Comparison of ENCODE assay signal across 1 cellular context in the genomic region with DNA sequence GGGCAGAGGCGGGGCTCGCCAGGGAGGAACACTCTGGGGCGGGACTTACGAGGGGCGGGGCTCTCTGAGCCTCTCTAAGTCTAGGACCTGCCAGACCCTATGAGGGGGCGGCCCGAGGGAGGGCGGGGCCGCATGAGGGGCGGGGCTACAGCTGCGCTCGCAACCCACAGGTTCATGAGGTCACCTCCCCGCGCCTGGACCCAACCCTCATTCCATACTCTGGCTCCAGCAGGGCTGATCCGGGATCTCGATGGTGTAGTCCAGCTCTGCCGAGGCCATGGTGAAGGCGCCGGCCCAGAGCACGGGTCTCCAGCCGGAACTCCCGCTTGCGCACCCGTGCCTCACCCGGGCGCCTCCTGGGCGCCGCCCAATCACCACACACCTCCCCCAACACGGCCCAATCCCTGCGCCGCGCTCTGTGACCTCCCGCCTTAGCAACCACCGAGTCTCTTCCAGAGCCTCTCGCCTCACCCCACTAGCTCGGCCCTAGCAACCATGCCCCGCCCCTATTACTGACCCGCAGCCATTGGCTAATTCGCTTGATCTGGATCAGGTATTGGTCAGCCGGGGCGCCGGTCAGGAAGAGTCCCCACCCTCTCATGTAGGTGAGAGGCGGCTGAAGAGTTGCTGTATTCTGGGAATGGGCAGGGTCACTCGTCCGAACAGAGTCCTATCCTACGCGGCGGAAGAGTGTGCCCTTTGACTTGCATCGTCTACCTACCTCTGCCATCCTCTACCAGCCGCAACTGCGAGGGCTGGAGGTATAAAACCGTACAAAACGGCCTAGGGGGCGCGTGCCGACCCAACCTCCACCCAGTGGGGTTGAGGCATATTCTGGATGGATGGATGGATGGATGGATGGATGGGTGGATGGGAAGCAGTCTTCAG.
TF ChIP-seq lines count a peak whose summit lies in the region.

Gene ARMH1 (plus strand): TSS at position 602 of the 888 bp plus-strand sequence. CDS start 14,984 bp downstream, outside the sequence.
Gene TMEM53 (minus strand): TSS at position 369 of the 888 bp plus-strand sequence. CDS start 90 bp downstream, at position 279.

TF ChIP-seq in K562, 482 proteins besides CTCF, POLR2A, EP300 and RAD21 (continued from another document and continues in another):
- TF ChIP-seq, protein P1, sequence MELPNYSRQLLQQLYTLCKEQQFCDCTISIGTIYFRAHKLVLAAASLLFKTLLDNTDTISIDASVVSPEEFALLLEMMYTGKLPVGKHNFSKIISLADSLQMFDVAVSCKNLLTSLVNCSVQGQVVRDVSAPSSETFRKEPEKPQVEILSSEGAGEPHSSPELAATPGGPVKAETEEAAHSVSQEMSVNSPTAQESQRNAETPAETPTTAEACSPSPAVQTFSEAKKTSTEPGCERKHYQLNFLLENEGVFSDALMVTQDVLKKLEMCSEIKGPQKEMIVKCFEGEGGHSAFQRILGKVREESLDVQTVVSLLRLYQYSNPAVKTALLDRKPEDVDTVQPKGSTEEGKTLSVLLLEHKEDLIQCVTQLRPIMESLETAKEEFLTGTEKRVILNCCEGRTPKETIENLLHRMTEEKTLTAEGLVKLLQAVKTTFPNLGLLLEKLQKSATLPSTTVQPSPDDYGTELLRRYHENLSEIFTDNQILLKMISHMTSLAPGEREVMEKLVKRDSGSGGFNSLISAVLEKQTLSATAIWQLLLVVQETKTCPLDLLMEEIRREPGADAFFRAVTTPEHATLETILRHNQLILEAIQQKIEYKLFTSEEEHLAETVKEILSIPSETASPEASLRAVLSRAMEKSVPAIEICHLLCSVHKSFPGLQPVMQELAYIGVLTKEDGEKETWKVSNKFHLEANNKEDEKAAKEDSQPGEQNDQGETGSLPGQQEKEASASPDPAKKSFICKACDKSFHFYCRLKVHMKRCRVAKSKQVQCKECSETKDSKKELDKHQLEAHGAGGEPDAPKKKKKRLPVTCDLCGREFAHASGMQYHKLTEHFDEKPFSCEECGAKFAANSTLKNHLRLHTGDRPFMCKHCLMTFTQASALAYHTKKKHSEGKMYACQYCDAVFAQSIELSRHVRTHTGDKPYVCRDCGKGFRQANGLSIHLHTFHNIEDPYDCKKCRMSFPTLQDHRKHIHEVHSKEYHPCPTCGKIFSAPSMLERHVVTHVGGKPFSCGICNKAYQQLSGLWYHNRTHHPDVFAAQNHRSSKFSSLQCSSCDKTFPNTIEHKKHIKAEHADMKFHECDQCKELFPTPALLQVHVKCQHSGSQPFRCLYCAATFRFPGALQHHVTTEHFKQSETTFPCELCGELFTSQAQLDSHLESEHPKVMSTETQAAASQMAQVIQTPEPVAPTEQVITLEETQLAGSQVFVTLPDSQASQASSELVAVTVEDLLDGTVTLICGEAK (IDR thresholded peaks at IDR 0.05) = peak; percentile 77
- TF ChIP-seq, protein P1 (CRISPR knock-in tag; IDR thresholded peaks at IDR 0.05) = no peak
- TF ChIP-seq ZNF239 (CRISPR knock-in tag; IDR thresholded peaks at IDR 0.05) = no peak
- TF ChIP-seq ZNF589 (CRISPR knock-in tag; IDR thresholded peaks at IDR 0.05; ENCODE audit: low read depth) = no peak
- TF ChIP-seq TBL1XR1 (IDR thresholded peaks at IDR 0.05; ENCODE audit: low read length in 2 of 2) = no peak
- no peak; the same call in 1 of the 2 replicates for TF ChIP-seq DPF2 (IDR thresholded peaks at IDR 0.05)
- TF ChIP-seq RFX1 (IDR thresholded peaks at IDR 0.05) = peak; percentile 100
- TF ChIP-seq L3MBTL2 (IDR thresholded peaks at IDR 0.05) = peak; percentile 61; the same call in 1 of the 2 replicates
- no peak for TF ChIP-seq MCM3 (IDR thresholded peaks at IDR 0.05)
- no peak for TF ChIP-seq FOXP1 (CRISPR knock-in tag; IDR thresholded peaks at IDR 0.05)
- no peak for TF ChIP-seq BCOR (IDR thresholded peaks at IDR 0.05)
- TF ChIP-seq PCBP1 (IDR thresholded peaks at IDR 0.05; ENCODE audit: low read depth, low read length, poor library complexity, severe bottlenecking) = no peak
- no peak for TF ChIP-seq SMARCE1 (IDR thresholded peaks at IDR 0.05)
- no peak for TF ChIP-seq MYBL2 (IDR thresholded peaks at IDR 0.05; ENCODE audit: low read depth)
- no peak for TF ChIP-seq MYBL2 (CRISPR knock-in tag; IDR thresholded peaks at IDR 0.05; ENCODE audit: borderline replicate concordance)
- TF ChIP-seq HNRNPH1 (optimal IDR thresholded peaks at IDR 0.05; ENCODE audit: low read depth, low read length) = no peak
- TF ChIP-seq ZMIZ1 (IDR thresholded peaks at IDR 0.05; ENCODE audit: low read depth in 2 of 2, low read length in 2 of 2) = peak in 1 of 2 experiments; percentile 74; a peak in 1 of 4 replicates
- no peak for TF ChIP-seq TAL1 (IDR thresholded peaks at IDR 0.05)
- TF ChIP-seq, protein P2, sequence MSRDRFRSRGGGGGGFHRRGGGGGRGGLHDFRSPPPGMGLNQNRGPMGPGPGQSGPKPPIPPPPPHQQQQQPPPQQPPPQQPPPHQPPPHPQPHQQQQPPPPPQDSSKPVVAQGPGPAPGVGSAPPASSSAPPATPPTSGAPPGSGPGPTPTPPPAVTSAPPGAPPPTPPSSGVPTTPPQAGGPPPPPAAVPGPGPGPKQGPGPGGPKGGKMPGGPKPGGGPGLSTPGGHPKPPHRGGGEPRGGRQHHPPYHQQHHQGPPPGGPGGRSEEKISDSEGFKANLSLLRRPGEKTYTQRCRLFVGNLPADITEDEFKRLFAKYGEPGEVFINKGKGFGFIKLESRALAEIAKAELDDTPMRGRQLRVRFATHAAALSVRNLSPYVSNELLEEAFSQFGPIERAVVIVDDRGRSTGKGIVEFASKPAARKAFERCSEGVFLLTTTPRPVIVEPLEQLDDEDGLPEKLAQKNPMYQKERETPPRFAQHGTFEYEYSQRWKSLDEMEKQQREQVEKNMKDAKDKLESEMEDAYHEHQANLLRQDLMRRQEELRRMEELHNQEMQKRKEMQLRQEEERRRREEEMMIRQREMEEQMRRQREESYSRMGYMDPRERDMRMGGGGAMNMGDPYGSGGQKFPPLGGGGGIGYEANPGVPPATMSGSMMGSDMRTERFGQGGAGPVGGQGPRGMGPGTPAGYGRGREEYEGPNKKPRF (IDR thresholded peaks at IDR 0.05; ENCODE audit: low read depth, low read length) = no peak
- peak; percentile 41; the same call in 1 of the 2 replicates for TF ChIP-seq PML (IDR thresholded peaks at IDR 0.05; ENCODE audit: low read length)
- peak; percentile 92 for TF ChIP-seq BHLHE40 (IDR thresholded peaks at IDR 0.05; ENCODE audit: low read length)
- TF ChIP-seq NCOA4 (IDR thresholded peaks at IDR 0.05; ENCODE audit: partially characterized antibody) = no peak
- TF ChIP-seq SMAD1 (IDR thresholded peaks at IDR 0.05; ENCODE audit: low read depth, low read length, partially characterized antibody) = no peak
- no peak for TF ChIP-seq HIVEP1 (CRISPR knock-in tag; IDR thresholded peaks at IDR 0.05)
- no peak for TF ChIP-seq E2F1 (CRISPR knock-in tag; IDR thresholded peaks at IDR 0.05)
- no peak for TF ChIP-seq ZNF696 (CRISPR knock-in tag; conservative IDR thresholded peaks at IDR 0.05)
- no peak for TF ChIP-seq MEF2A (IDR thresholded peaks at IDR 0.05; ENCODE audit: control insufficient read depth, low read depth, low read length)
- no peak for TF ChIP-seq ZNF3 (CRISPR knock-in tag; IDR thresholded peaks at IDR 0.05)
- no peak for TF ChIP-seq GTF2E2 (tag; IDR thresholded peaks at IDR 0.05)
- no peak for TF ChIP-seq THRAP3 (IDR thresholded peaks at IDR 0.05; ENCODE audit: borderline replicate concordance)
- TF ChIP-seq U2AF2 (optimal IDR thresholded peaks at IDR 0.05; ENCODE audit: low read depth, low read length) = no peak
- no peak for TF ChIP-seq C11orf30 (IDR thresholded peaks at IDR 0.05; ENCODE audit: low read depth)
- TF ChIP-seq ZNF24 (IDR thresholded peaks at IDR 0.05) = no peak
- no peak for TF ChIP-seq PRPF4 (IDR thresholded peaks at IDR 0.05; ENCODE audit: insufficient read depth, low read depth, low read length, poor library complexity, severe bottlenecking)
- no peak for TF ChIP-seq KDM2B (CRISPR knock-in tag; IDR thresholded peaks at IDR 0.05)
- TF ChIP-seq ZNF23 (CRISPR knock-in tag; IDR thresholded peaks at IDR 0.05) = no peak
- TF ChIP-seq TBP (optimal IDR thresholded peaks at IDR 0.05; ENCODE audit: low read depth, low read length) = peak; percentile 48
- no peak for TF ChIP-seq POLR2AphosphoS5 (IDR thresholded peaks at IDR 0.05; ENCODE audit: control insufficient read depth, insufficient read depth, low read depth, low read length)
- TF ChIP-seq SREBF1 (IDR thresholded peaks at IDR 0.05; ENCODE audit: borderline replicate concordance, low read depth, low read length) = peak; percentile 82; the same call in 1 of the 2 replicates
- no peak for TF ChIP-seq ZNF780A (CRISPR knock-in tag; IDR thresholded peaks at IDR 0.05)
- no peak for TF ChIP-seq ZBTB2 (IDR thresholded peaks at IDR 0.05)
- no peak for TF ChIP-seq ZFPM2 (CRISPR knock-in tag; IDR thresholded peaks at IDR 0.05)
- no peak for TF ChIP-seq ZFP30 (CRISPR knock-in tag; IDR thresholded peaks at IDR 0.05; ENCODE audit: borderline replicate concordance)
- TF ChIP-seq, protein P3, sequence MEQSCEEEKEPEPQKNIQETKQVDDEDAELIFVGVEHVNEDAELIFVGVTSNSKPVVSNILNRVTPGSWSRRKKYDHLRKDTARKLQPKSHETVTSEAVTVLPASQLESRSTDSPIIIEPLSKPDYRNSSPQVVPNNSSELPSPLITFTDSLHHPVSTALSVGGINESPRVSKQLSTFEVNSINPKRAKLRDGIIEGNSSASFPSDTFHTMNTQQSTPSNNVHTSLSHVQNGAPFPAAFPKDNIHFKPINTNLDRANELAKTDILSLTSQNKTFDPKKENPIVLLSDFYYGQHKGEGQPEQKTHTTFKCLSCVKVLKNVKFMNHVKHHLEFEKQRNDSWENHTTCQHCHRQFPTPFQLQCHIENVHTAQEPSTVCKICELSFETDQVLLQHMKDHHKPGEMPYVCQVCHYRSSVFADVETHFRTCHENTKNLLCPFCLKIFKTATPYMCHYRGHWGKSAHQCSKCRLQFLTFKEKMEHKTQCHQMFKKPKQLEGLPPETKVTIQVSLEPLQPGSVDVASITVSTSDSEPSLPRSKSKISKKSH (CRISPR knock-in tag; IDR thresholded peaks at IDR 0.05) = no peak
- no peak for TF ChIP-seq SMARCB1 (IDR thresholded peaks at IDR 0.05; ENCODE audit: insufficient read length, low read depth)
